10 cellular contexts compared by ENCODE assay signal in the genomic region with DNA sequence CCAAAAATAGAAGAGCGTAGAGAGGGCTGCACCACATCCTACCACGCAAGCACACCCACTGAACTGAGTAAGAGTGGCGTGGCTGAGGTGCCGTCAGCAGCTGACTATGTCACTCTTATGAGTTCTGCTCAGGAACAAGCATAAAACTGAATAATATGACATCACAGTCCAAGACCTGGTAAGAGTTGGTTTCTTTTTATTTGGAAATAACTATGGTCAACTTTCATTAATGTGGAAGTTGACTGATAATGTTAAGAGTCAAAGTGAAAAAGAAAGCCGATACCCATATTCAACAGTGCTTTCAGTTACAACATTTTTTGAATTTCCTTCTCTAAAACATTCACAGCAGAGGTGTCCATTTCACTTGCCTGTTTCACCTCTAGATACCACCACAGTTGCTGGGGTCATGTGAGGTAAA. TPM values are rescaled to one million over a fixed set of nuclear protein-coding genes. Genes with fewer than 3 reads are reported as not detected.
DNase-seq lines count a peak whose midpoint lies in the region; ATAC-seq lines count a peak whose summit lies in the region.
"Had no signal": no experiment of that assay in that cellular context is flagged by ENCODE, and none has a peak within 500 bp of the region (broad histone marks: within the 10 kb centered on the region; RNA-seq: fewer than 3 reads in every experiment).

No MANE protein-coding gene starts in this region.

- ATAC-seq in GM18511 (IDR thresholded peaks at IDR 0.05; ENCODE audit: unreplicated experiment) (peak; percentile 86), GM21367 (IDR thresholded peaks at IDR 0.05; ENCODE audit: unreplicated experiment) (peak; percentile 72), HG03175 (IDR thresholded peaks at IDR 0.05; ENCODE audit: unreplicated experiment) (peak; percentile 63), left ventricle myocardium superior (no peak)
- peak; percentile 96 for ATAC-seq in effector memory CD8-positive, alpha-beta T cell (replicated peaks)
- ATAC-seq: right cardiac atrium had no signal

- intact Hi-C loops in left ventricle myocardium superior (cut with micrococcal nuclease): no loop called here

- no peaks in the 10 kb centered on the region for H3K9me3 Mint-ChIP-seq in effector memory CD8-positive, alpha-beta T cell

- H3K27ac Mint-ChIP-seq in effector memory CD8-positive, alpha-beta T cell: peak overlapping the region; percentile 72 to 90

- DNase-seq in effector memory CD8-positive, alpha-beta T cell: peak; percentile 14 to 22 (median 21)
- no peak for DNase-seq in hepatic stellate cell (ENCODE audit: low spot score)
- DNase-seq in germinal center (ENCODE audit: low spot score): no peak
- DNase-seq in left ventricle myocardium superior: no peak
- no peak for DNase-seq in inferior parietal cortex (ENCODE audit: extremely low spot score)
- DNase-seq: uterus had no signal

- peak overlapping the region in 1 of 2 donors; percentile 37 for H3K4me3 Mint-ChIP-seq in effector memory CD8-positive, alpha-beta T cell

- peaks cover 8% of the 10 kb centered on the region for H3K36me3 Mint-ChIP-seq in effector memory CD8-positive, alpha-beta T cell (ENCODE audit: insufficient read depth)

- no peaks in the 10 kb centered on the region for H3K27me3 Mint-ChIP-seq in effector memory CD8-positive, alpha-beta T cell

- peaks cover 22 to 35% of the 10 kb centered on the region in 2 donors for H3K4me1 Mint-ChIP-seq in effector memory CD8-positive, alpha-beta T cell (ENCODE audit: low read depth in 2 of 2)

RNA-seq across cellular contexts. Expression of a gene that starts 44.6 kb away (rescaled TPM):
- total RNA-seq in left ventricle myocardium superior: 120 TPM

Comparison
In these comparisons a context has a peak if more than half of its experiments do, and no peak if none do; other contexts are left out.
1. DNase-seq: peak in effector memory CD8-positive, alpha-beta T cell (3 of 3); none in hepatic stellate cell (single experiment), germinal center (single experiment), left ventricle myocardium superior (single experiment) and inferior parietal cortex (single experiment).